8 cellular contexts compared by ENCODE assay signal in genomic region chr3:115783426-115783825, GRCh38.
DNase-seq lines count a peak whose midpoint lies in the region; ATAC-seq, FAIRE-seq and TF ChIP-seq lines count a peak whose summit lies in the region.
"Not testable (repeated sequence)": the region's sequence is repeated elsewhere in the genome, so short reads cannot be mapped to it uniquely, and the experiment has no call there.

No MANE protein-coding gene starts in this region.

- not testable (repeated sequence) for H3K27me3 ChIP-seq in CD4-positive, CD25-positive, alpha-beta regulatory T cell (ENCODE audit: control insufficient read depth, insufficient read depth, low read length); kidney epithelial cell (ENCODE audit: control insufficient read depth, insufficient read depth, low read length); pancreas; tibial nerve

- not testable (repeated sequence) for TF ChIP-seq POLR2A in tibial nerve (IDR thresholded peaks at IDR 0.05)

- DNase-seq in CD4-positive, CD25-positive, alpha-beta regulatory T cell; Jurkat, Clone E6-1 (ENCODE audit: low read depth, low spot score); T-helper 17 cell; astrocyte of the cerebellum (ENCODE audit: low read depth); epithelial cell of proximal tubule (ENCODE audit: low read depth); kidney epithelial cell (ENCODE audit: low read depth); pancreas; tibial nerve (ENCODE audit: low spot score in 2 of 2): not testable (repeated sequence)

- H3K27ac Mint-ChIP-seq in CD4-positive, CD25-positive, alpha-beta regulatory T cell = peak overlapping the region in 2 of 3 donors; percentile 72 to 94
- H3K27ac Mint-ChIP-seq in T-helper 17 cell = peak overlapping the region; percentile 91

- TF ChIP-seq CTCF in astrocyte of the cerebellum (IDR thresholded peaks at IDR 0.05; ENCODE audit: low read depth, low read length, missing control alignments); epithelial cell of proximal tubule (conservative IDR thresholded peaks at IDR 0.05; ENCODE audit: low read depth, low read length); kidney epithelial cell (IDR thresholded peaks at IDR 0.05; ENCODE audit: insufficient read depth, low read length, poor library complexity, severe bottlenecking); pancreas (IDR thresholded peaks at IDR 0.05); tibial nerve (IDR thresholded peaks at IDR 0.05): not testable (repeated sequence)

- H3K4me1 Mint-ChIP-seq in CD4-positive, CD25-positive, alpha-beta regulatory T cell = peaks cover 0 to 17% (median 11%) of the 10 kb centered on the region in 4 donors
- peaks cover 17% of the 10 kb centered on the region for H3K4me1 Mint-ChIP-seq in T-helper 17 cell

- not testable (repeated sequence) for FAIRE-seq in pancreas (lab: Jason Lieb, UNC)

- peak overlapping the region; percentile 97 for H3K27ac ChIP-seq in CD4-positive, CD25-positive, alpha-beta regulatory T cell (ENCODE audit: insufficient read depth, low read length, poor library complexity, severe bottlenecking)
- H3K27ac ChIP-seq in pancreas (peak overlapping the region in 2 of 4 donors; percentile 95), tibial nerve (peak overlapping the region; percentile 84 to 96 (median 94))

- WGBS in pancreas, 2 donors = 60% methylated on average over 13 of the region's 13 CpGs
- WGBS in tibial nerve, 2 donors = 54 to 60% methylated on average over 13 of the region's 13 CpGs

- ATAC-seq in CD4-positive, CD25-positive, alpha-beta regulatory T cell (ENCODE audit: low read depth in 2 of 2); T-helper 17 cell; pancreas: not testable (repeated sequence)

- not testable (repeated sequence) for H3K36me3 ChIP-seq in CD4-positive, CD25-positive, alpha-beta regulatory T cell (ENCODE audit: control insufficient read depth, insufficient read depth, low read length); kidney epithelial cell (ENCODE audit: control insufficient read depth, insufficient read depth, low read length); pancreas; tibial nerve

- intact Hi-C loops in pancreas (cut with DNase I) = not testable (repeated sequence)

- TF ChIP-seq EP300 in tibial nerve (IDR thresholded peaks at IDR 0.05) = not testable (repeated sequence)

- H3K4me3 Mint-ChIP-seq in CD4-positive, CD25-positive, alpha-beta regulatory T cell = peak overlapping the region in 3 of 4 donors; percentile 37 to 85 (median 62)
- peak overlapping the region; percentile 95 for H3K4me3 Mint-ChIP-seq in T-helper 17 cell

- H3K4me3 ChIP-seq in CD4-positive, CD25-positive, alpha-beta regulatory T cell (ENCODE audit: low read depth, low read length) = peak overlapping the region; percentile 47
- H3K4me3 ChIP-seq in Jurkat, Clone E6-1 (ENCODE audit: low read length) = peak overlapping the region; percentile 61
- H3K4me3 ChIP-seq in astrocyte of the cerebellum (ENCODE audit: low read depth, low read length) (peak overlapping the region; percentile 58), epithelial cell of proximal tubule (ENCODE audit: low read depth, low read length) (peak overlapping the region; percentile 68), kidney epithelial cell (ENCODE audit: low read depth, low read length) (peak overlapping the region; percentile 63), pancreas (peak overlapping the region in 3 of 4 donors; percentile 54 to 72 (median 71)), tibial nerve (peak overlapping the region; percentile 51 to 88 (median 72))

- H3K9me3 ChIP-seq in CD4-positive, CD25-positive, alpha-beta regulatory T cell (ENCODE audit: control insufficient read depth in 2 of 2, low read length in 2 of 2); T-helper 17 cell (ENCODE audit: control insufficient read depth, low read length, poor library complexity, severe bottlenecking); pancreas; tibial nerve: not testable (repeated sequence)

- in situ Hi-C loops in astrocyte of the cerebellum (cut with HindIII; ENCODE audit: low sequenced_read_pairs) = not testable (repeated sequence)

- not testable (repeated sequence) for H3K9me3 Mint-ChIP-seq in CD4-positive, CD25-positive, alpha-beta regulatory T cell

- H3K36me3 Mint-ChIP-seq in CD4-positive, CD25-positive, alpha-beta regulatory T cell; T-helper 17 cell (ENCODE audit: low read depth): not testable (repeated sequence)

- peaks cover 13% of the 10 kb centered on the region for H3K27me3 Mint-ChIP-seq in CD4-positive, CD25-positive, alpha-beta regulatory T cell
- not testable (repeated sequence) for H3K27me3 Mint-ChIP-seq in T-helper 17 cell

- not testable (repeated sequence) for H3K4me1 ChIP-seq in CD4-positive, CD25-positive, alpha-beta regulatory T cell (ENCODE audit: control insufficient read depth, insufficient read depth, low read length, poor library complexity, severe bottlenecking); pancreas
- peaks cover 0 to 23% (median 5%) of the 10 kb centered on the region in 4 donors for H3K4me1 ChIP-seq in tibial nerve
